1 cellular context compared by ENCODE assay signal in the genomic region with DNA sequence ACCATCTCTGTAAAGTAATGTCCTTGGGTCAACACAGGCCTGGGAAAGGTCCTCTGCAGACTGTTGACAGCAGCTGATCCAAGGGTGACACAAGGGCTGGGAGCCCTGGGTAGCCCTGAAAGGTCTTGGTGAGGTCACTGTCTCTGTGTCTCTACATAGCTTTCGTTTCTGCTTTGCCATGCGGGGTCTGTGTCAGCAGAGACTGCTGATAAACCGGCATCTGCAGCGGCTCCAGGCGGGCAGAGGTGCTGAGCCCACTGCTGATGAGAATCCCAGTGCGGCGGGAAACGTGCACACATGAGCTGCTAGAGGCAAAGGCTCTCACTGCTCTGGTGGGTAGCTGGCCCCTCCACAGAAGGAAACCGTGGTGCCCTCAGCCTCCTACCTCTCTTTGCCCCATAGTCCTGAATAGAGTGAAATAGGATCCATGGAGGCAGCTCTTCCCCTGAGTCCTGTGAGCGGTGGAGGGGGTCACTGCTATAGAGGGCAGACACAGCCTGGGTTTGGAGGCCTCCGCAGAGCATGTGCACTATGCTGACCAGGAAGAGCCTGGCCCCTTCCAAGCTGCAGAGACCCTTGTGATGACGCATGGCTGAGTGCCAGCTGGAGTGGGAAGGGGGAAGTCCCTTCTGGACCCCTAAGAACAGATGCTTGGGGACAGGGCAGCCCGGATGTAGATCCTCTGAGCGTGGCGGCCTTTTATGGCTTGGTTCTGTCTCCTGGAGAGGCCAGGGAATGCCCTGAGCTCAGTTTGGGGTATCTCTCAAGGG.
TF ChIP-seq lines count a peak whose summit lies in the region.

No MANE protein-coding gene starts in this region.

TF ChIP-seq in HepG2, 621 proteins besides CTCF, POLR2A, EP300 and RAD21 (continued from another document):
- TF ChIP-seq, protein P1, sequence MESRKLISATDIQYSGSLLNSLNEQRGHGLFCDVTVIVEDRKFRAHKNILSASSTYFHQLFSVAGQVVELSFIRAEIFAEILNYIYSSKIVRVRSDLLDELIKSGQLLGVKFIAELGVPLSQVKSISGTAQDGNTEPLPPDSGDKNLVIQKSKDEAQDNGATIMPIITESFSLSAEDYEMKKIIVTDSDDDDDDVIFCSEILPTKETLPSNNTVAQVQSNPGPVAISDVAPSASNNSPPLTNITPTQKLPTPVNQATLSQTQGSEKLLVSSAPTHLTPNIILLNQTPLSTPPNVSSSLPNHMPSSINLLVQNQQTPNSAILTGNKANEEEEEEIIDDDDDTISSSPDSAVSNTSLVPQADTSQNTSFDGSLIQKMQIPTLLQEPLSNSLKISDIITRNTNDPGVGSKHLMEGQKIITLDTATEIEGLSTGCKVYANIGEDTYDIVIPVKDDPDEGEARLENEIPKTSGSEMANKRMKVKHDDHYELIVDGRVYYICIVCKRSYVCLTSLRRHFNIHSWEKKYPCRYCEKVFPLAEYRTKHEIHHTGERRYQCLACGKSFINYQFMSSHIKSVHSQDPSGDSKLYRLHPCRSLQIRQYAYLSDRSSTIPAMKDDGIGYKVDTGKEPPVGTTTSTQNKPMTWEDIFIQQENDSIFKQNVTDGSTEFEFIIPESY (CRISPR knock-in tag; IDR thresholded peaks at IDR 0.05) = peak; percentile 57; the same call in 1 of the 2 replicates
- no peak for TF ChIP-seq ZFP1 (CRISPR knock-in tag; IDR thresholded peaks at IDR 0.05)
- TF ChIP-seq MBD4 (IDR thresholded peaks at IDR 0.05; ENCODE audit: borderline replicate concordance, low read length) = no peak
- TF ChIP-seq, protein P2, sequence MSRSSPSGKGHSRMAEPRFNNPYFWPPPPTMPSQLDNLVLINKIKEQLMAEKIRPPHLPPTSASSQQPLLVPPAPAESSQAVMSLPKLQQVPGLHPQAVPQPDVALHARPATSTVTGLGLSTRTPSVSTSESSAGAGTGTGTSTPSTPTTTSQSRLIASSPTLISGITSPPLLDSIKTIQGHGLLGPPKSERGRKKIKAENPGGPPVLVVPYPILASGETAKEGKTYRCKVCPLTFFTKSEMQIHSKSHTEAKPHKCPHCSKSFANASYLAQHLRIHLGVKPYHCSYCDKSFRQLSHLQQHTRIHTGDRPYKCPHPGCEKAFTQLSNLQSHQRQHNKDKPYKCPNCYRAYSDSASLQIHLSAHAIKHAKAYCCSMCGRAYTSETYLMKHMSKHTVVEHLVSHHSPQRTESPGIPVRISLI (CRISPR knock-in tag; IDR thresholded peaks at IDR 0.05; ENCODE audit: borderline replicate concordance) = no peak
- no peak for TF ChIP-seq ZNF7 (CRISPR knock-in tag; IDR thresholded peaks at IDR 0.05)
- no peak for TF ChIP-seq NFE2 (CRISPR knock-in tag; IDR thresholded peaks at IDR 0.05)
- TF ChIP-seq SOX13 (IDR thresholded peaks at IDR 0.05) = no peak
- no peak for TF ChIP-seq SOX13 (CRISPR knock-in tag; conservative IDR thresholded peaks at IDR 0.05 in 1 of 2, IDR thresholded peaks at IDR 0.05 in 1 of 2)
- TF ChIP-seq ZNF317 (CRISPR knock-in tag; IDR thresholded peaks at IDR 0.05) = no peak
- TF ChIP-seq ZNF569 (CRISPR knock-in tag; IDR thresholded peaks at IDR 0.05; ENCODE audit: borderline replicate concordance) = no peak
- TF ChIP-seq, protein P3, sequence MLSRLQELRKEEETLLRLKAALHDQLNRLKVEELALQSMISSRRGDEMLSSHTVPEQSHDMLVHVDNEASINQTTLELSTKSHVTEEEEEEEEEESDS (CRISPR knock-in tag; IDR thresholded peaks at IDR 0.05; ENCODE audit: borderline replicate concordance) = no peak
- TF ChIP-seq, protein P4, sequence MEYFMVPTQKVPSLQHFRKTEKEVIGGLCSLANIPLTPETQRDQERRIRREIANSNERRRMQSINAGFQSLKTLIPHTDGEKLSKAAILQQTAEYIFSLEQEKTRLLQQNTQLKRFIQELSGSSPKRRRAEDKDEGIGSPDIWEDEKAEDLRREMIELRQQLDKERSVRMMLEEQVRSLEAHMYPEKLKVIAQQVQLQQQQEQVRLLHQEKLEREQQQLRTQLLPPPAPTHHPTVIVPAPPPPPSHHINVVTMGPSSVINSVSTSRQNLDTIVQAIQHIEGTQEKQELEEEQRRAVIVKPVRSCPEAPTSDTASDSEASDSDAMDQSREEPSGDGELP (IDR thresholded peaks at IDR 0.05; ENCODE audit: borderline replicate concordance, low read depth) = peak; percentile 89
- TF ChIP-seq ZNF607 (CRISPR knock-in tag; IDR thresholded peaks at IDR 0.05; ENCODE audit: borderline replicate concordance) = no peak
- no peak for TF ChIP-seq ZNF816 (CRISPR knock-in tag; IDR thresholded peaks at IDR 0.05; ENCODE audit: borderline replicate concordance)
- TF ChIP-seq, protein P5, sequence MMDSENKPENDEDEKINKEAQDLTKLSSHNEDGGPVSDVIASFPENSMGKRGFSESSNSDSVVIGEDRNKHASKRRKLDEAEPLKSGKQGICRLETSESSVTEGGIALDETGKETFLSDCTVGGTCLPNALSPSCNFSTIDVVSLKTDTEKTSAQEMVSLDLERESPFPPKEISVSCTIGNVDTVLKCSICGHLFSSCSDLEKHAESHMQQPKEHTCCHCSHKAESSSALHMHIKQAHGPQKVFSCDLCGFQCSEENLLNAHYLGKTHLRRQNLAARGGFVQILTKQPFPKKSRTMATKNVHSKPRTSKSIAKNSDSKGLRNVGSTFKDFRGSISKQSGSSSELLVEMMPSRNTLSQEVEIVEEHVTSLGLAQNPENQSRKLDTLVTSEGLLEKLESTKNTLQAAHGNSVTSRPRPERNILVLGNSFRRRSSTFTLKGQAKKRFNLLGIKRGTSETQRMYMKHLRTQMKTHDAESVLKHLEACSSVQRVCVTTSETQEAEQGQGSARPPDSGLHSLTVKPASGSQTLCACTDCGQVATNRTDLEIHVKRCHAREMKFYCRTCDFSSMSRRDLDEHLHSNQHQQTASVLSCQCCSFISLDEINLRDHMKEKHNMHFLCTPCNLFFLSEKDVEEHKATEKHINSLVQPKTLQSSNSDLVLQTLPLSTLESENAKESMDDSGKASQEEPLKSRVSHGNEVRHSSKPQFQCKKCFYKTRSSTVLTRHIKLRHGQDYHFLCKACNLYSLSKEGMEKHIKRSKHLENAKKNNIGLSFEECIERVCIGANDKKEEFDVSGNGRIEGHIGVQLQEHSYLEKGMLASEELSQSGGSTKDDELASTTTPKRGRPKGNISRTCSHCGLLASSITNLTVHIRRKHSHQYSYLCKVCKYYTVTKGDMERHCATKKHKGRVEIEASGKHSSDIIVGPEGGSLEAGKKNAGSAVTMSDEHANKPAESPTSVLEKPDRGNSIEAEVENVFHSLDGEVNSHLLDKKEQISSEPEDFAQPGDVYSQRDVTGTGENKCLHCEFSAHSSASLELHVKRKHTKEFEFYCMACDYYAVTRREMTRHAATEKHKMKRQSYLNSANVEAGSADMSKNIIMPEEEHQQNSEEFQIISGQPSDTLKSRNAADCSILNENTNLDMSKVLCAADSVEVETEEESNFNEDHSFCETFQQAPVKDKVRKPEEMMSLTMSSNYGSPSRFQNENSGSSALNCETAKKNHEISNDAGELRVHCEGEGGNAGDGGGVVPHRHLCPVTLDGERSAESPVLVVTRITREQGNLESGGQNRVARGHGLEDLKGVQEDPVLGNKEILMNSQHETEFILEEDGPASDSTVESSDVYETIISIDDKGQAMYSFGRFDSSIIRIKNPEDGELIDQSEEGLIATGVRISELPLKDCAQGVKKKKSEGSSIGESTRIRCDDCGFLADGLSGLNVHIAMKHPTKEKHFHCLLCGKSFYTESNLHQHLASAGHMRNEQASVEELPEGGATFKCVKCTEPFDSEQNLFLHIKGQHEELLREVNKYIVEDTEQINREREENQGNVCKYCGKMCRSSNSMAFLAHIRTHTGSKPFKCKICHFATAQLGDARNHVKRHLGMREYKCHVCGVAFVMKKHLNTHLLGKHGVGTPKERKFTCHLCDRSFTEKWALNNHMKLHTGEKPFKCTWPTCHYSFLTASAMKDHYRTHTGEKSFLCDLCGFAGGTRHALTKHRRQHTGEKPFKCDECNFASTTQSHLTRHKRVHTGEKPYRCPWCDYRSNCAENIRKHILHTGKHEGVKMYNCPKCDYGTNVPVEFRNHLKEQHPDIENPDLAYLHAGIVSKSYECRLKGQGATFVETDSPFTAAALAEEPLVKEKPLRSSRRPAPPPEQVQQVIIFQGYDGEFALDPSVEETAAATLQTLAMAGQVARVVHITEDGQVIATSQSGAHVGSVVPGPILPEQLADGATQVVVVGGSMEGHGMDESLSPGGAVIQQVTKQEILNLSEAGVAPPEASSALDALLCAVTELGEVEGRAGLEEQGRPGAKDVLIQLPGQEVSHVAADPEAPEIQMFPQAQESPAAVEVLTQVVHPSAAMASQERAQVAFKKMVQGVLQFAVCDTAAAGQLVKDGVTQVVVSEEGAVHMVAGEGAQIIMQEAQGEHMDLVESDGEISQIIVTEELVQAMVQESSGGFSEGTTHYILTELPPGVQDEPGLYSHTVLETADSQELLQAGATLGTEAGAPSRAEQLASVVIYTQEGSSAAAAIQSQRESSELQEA (CRISPR knock-in tag; IDR thresholded peaks at IDR 0.05; ENCODE audit: not compliant biosample characterization) = no peak
